In the genomic region with DNA sequence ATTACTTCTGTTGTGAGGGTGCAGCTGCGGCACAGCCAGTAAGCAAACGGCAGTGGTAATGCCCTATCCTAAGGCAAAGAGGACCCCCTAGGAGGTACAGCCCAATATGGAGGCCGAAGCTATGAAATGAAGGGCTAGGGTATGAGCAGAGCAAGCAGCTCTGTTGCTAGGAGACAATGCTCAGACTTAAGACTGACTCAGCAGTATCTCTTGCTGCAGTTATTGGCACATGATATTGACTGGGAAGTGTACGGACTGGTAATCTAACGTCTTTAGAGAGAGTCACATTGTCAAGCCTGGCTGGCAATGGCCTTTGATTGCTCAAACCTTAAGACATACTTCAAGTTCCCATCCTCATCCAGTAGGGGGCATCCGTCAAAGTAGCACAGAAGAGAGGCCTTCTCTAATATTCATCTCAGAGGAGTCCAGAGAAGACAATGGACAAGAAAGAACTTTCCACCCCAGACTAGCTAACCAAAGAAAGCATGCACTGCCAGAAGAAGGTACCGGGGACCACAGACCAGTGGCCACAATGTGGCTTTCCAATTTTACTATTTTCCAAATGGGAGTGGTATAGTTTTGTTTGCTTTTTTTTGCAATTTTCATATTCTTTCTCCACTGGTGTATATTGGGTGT, we compare ENCODE assay signal across 8 cellular contexts. TPM values are rescaled to one million over a fixed set of nuclear protein-coding genes. Genes with fewer than 3 reads are reported as not detected.
DNase-seq lines count a peak whose midpoint lies in the region; ATAC-seq and TF ChIP-seq lines count a peak whose summit lies in the region.

No MANE protein-coding gene starts in this region.

- H3K4me1 ChIP-seq in heart right ventricle: no peaks in the 10 kb centered on the region

- CTCF ChIA-PET in activated CD4-positive, alpha-beta T cell treated with anti-CD3 and anti-CD28 coated beads for 36 hours (lab: Charles Lee): interaction anchor here (0.5 to 0.8 kb wide), 3 partner anchors 49 to 1371 kb away, joined by 3 to 4 read pairs (median 3); no protein-coding TSS in a partner anchor

- H3K9me3 Mint-ChIP-seq in activated CD4-positive, alpha-beta T cell treated with anti-CD3 and anti-CD28 coated beads for 36 hours (ENCODE audit: low read depth): no peaks in the 10 kb centered on the region

- H3K27me3 ChIP-seq in heart right ventricle: peaks cover 0 to 29% (median 17%) of the 10 kb centered on the region in 7 donors

- ATAC-seq in activated CD4-positive, alpha-beta T cell treated with anti-CD3 and anti-CD28 coated beads for 36 hours: peak; percentile 51
- no peak for ATAC-seq in heart right ventricle
- ATAC-seq in GM21360 (IDR thresholded peaks at IDR 0.05; ENCODE audit: unreplicated experiment): no peak
- no peak for ATAC-seq in GM19455 (IDR thresholded peaks at IDR 0.05; ENCODE audit: unreplicated experiment)

- in situ Hi-C loops in KBM-7 (cut with MboI; ENCODE audit: low pct_unique_long_range_greater_than_20kb, low sequenced_read_pairs): no loop called here

- H3K36me3 ChIP-seq in heart right ventricle: no peaks in the 10 kb centered on the region

- peak; percentile 40 for DNase-seq in activated CD4-positive, alpha-beta T cell treated with anti-CD3 and anti-CD28 coated beads for 36 hours
- DNase-seq in activated CD4-positive, alpha-beta T cell treated with anti-CD3 and anti-CD28 coated beads, Interleukin-2, amount 50 U/mL, for 1 hour: no peak
- DNase-seq in KBM-7 (peak; percentile 29), heart right ventricle (peak in 1 of 2 donors; percentile 20)
- peak; percentile 32 for DNase-seq in stimulated activated CD8-positive, alpha-beta memory T cell treated with anti-CD3 and anti-CD28 coated beads, Interleukin-4, amount 100 ng/mL, for 48 hours

- no peak overlapping the region for H3K27ac Mint-ChIP-seq in activated CD4-positive, alpha-beta T cell treated with anti-CD3 and anti-CD28 coated beads for 36 hours

- no peak overlapping the region for H3K4me3 Mint-ChIP-seq in activated CD4-positive, alpha-beta T cell treated with anti-CD3 and anti-CD28 coated beads for 36 hours

- POLR2A ChIA-PET in activated CD4-positive, alpha-beta T cell treated with anti-CD3 and anti-CD28 coated beads for 36 hours (lab: Charles Lee): no interaction called here

- intact Hi-C loops in activated CD4-positive, alpha-beta T cell treated with anti-CD3 and anti-CD28 coated beads for 36 hours (cut with DNase I, micrococcal nuclease): loop anchor here in 1 of 2 experiments (1.0 kb wide), 1 partner anchor 295 kb away; no protein-coding TSS in a partner anchor
- intact Hi-C loops in heart right ventricle (cut with DNase I): no loop called here

- H3K4me3 ChIP-seq in heart right ventricle: no peak overlapping the region

- TF ChIP-seq CTCF in VCaP (conservative IDR thresholded peaks at IDR 0.05) (peak; percentile 60), heart right ventricle (IDR thresholded peaks at IDR 0.05) (peak in 8 of 9 donors; percentile 9 to 64 (median 47))

- no peaks in the 10 kb centered on the region for H3K36me3 Mint-ChIP-seq in activated CD4-positive, alpha-beta T cell treated with anti-CD3 and anti-CD28 coated beads for 36 hours (ENCODE audit: low read depth)

- WGBS in heart right ventricle, 2 donors: 68 to 72% methylated on average over 7 of the region's 7 CpGs

- H3K4me1 Mint-ChIP-seq in activated CD4-positive, alpha-beta T cell treated with anti-CD3 and anti-CD28 coated beads for 36 hours: no peaks in the 10 kb centered on the region

- no peaks in the 10 kb centered on the region for H3K9me3 ChIP-seq in heart right ventricle

- H3K27me3 Mint-ChIP-seq in activated CD4-positive, alpha-beta T cell treated with anti-CD3 and anti-CD28 coated beads for 36 hours: no peaks in the 10 kb centered on the region

- H3K27ac ChIP-seq in VCaP (no peak overlapping the region), heart right ventricle (no peak overlapping the region)

RNA-seq across cellular contexts. Expression of a gene that starts 37.0 kb away (rescaled TPM):
- total RNA-seq in activated CD4-positive, alpha-beta T cell treated with anti-CD3 and anti-CD28 coated beads for 36 hours: not detected
- not detected for total RNA-seq in heart right ventricle
- not detected for polyA plus RNA-seq in heart right ventricle
